Comparison of ENCODE assay signal across 1 cellular context in genomic region chr2:128026422-128027277, GRCh38.
TF ChIP-seq lines count a peak whose summit lies in the region.

No MANE protein-coding gene starts in this region.

TF ChIP-seq in HepG2, 621 proteins besides CTCF, POLR2A, EP300 and RAD21 (continued from another document):
- TF ChIP-seq, protein P1, sequence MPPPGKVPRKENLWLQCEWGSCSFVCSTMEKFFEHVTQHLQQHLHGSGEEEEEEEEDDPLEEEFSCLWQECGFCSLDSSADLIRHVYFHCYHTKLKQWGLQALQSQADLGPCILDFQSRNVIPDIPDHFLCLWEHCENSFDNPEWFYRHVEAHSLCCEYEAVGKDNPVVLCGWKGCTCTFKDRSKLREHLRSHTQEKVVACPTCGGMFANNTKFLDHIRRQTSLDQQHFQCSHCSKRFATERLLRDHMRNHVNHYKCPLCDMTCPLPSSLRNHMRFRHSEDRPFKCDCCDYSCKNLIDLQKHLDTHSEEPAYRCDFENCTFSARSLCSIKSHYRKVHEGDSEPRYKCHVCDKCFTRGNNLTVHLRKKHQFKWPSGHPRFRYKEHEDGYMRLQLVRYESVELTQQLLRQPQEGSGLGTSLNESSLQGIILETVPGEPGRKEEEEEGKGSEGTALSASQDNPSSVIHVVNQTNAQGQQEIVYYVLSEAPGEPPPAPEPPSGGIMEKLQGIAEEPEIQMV (CRISPR knock-in tag; IDR thresholded peaks at IDR 0.05; ENCODE audit: low read depth): no peak
- no peak for TF ChIP-seq ZNF496 (CRISPR knock-in tag; IDR thresholded peaks at IDR 0.05; ENCODE audit: insufficient replicate concordance)
- TF ChIP-seq KLF6 (CRISPR knock-in tag; IDR thresholded peaks at IDR 0.05): peak; percentile 63; the same call in 1 of the 2 replicates
- TF ChIP-seq IKZF4 (CRISPR knock-in tag; IDR thresholded peaks at IDR 0.05; ENCODE audit: borderline replicate concordance, low read depth, not compliant biosample characterization): peak; percentile 71
- TF ChIP-seq ZNF577 (CRISPR knock-in tag; IDR thresholded peaks at IDR 0.05; ENCODE audit: borderline replicate concordance, low read depth): no peak
- TF ChIP-seq, protein P2, sequence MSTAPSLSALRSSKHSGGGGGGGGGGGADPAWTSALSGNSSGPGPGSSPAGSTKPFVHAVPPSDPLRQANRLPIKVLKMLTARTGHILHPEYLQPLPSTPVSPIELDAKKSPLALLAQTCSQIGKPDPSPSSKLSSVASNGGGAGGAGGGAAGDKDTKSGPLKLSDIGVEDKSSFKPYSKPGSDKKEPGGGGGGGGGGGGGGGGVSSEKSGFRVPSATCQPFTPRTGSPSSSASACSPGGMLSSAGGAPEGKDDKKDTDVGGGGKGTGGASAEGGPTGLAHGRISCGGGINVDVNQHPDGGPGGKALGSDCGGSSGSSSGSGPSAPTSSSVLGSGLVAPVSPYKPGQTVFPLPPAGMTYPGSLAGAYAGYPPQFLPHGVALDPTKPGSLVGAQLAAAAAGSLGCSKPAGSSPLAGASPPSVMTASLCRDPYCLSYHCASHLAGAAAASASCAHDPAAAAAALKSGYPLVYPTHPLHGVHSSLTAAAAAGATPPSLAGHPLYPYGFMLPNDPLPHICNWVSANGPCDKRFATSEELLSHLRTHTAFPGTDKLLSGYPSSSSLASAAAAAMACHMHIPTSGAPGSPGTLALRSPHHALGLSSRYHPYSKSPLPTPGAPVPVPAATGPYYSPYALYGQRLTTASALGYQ (CRISPR knock-in tag; IDR thresholded peaks at IDR 0.05): no peak
- TF ChIP-seq, protein P3, sequence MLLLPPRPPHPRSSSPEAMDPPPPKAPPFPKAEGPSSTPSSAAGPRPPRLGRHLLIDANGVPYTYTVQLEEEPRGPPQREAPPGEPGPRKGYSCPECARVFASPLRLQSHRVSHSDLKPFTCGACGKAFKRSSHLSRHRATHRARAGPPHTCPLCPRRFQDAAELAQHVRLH (CRISPR knock-in tag; IDR thresholded peaks at IDR 0.05; ENCODE audit: borderline replicate concordance, low read depth): peak; percentile 9; the same call in 1 of the 2 replicates
- peak; percentile 59 for TF ChIP-seq THAP11 (CRISPR knock-in tag; IDR thresholded peaks at IDR 0.05)
- TF ChIP-seq ATF7-NPFF (CRISPR knock-in tag; IDR thresholded peaks at IDR 0.05; ENCODE audit: low read depth): 0 out of 2 replicates have a peak, but pooled peaks have one; percentile 30
- TF ChIP-seq SP4 (CRISPR knock-in tag; IDR thresholded peaks at IDR 0.05): peak; percentile 51; the same call in 1 of the 2 replicates
- TF ChIP-seq ZNF614 (CRISPR knock-in tag; IDR thresholded peaks at IDR 0.05; ENCODE audit: borderline replicate concordance): 0 out of 2 replicates have a peak, but pooled peaks have one; percentile 26
- TF ChIP-seq SKI (IDR thresholded peaks at IDR 0.05; ENCODE audit: partially characterized antibody): no peak
- 0 out of 2 replicates have a peak, but pooled peaks have one; percentile 37 for TF ChIP-seq ZBTB7B (CRISPR knock-in tag; IDR thresholded peaks at IDR 0.05)
- 0 out of 2 replicates have a peak, but pooled peaks have one; percentile 55 for TF ChIP-seq UBTF (CRISPR knock-in tag; IDR thresholded peaks at IDR 0.05)
- TF ChIP-seq, protein P4, sequence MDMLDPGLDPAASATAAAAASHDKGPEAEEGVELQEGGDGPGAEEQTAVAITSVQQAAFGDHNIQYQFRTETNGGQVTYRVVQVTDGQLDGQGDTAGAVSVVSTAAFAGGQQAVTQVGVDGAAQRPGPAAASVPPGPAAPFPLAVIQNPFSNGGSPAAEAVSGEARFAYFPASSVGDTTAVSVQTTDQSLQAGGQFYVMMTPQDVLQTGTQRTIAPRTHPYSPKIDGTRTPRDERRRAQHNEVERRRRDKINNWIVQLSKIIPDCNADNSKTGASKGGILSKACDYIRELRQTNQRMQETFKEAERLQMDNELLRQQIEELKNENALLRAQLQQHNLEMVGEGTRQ (IDR thresholded peaks at IDR 0.05; ENCODE audit: low read depth, low read length): no peak
- TF ChIP-seq, protein P4 (CRISPR knock-in tag; IDR thresholded peaks at IDR 0.05; ENCODE audit: borderline replicate concordance): peak; percentile 48; the same call in 1 of the 2 replicates
- 0 out of 2 replicates have a peak, but pooled peaks have one; percentile 48 for TF ChIP-seq ZNF766 (CRISPR knock-in tag; IDR thresholded peaks at IDR 0.05; ENCODE audit: borderline replicate concordance)
- peak; percentile 47; the same call in 1 of the 2 replicates for TF ChIP-seq PRDM15 (CRISPR knock-in tag; IDR thresholded peaks at IDR 0.05)
- TF ChIP-seq HNRNPLL (IDR thresholded peaks at IDR 0.05; ENCODE audit: low read depth, low read length, poor library complexity, severe bottlenecking): no peak
- 0 out of 2 replicates have a peak, but pooled peaks have one; percentile 19 for TF ChIP-seq DMAP1 (CRISPR knock-in tag; IDR thresholded peaks at IDR 0.05)
- peak; percentile 65 for TF ChIP-seq AGO1 (IDR thresholded peaks at IDR 0.05; ENCODE audit: low read depth, low read length, poor library complexity, severe bottlenecking)
- TF ChIP-seq MAFF (IDR thresholded peaks at IDR 0.05; ENCODE audit: low read depth, low read length): no peak
- TF ChIP-seq YEATS2 (CRISPR knock-in tag; IDR thresholded peaks at IDR 0.05; ENCODE audit: borderline replicate concordance): 0 out of 2 replicates have a peak, but pooled peaks have one; percentile 10
- TF ChIP-seq YY1 (IDR thresholded peaks at IDR 0.05; ENCODE audit: insufficient read depth, insufficient replicate concordance, low read depth, low read length): peak; percentile 29
TF ChIP-seq in HepG2: peak in this region for 54.
